ENCODE assay signal across 35 cellular contexts in genomic region chr4:171087089-171087488, GRCh38.
"Had no signal": no experiment of that assay in that cellular context is flagged by ENCODE, and none has a peak within 500 bp of the region (broad histone marks: within the 10 kb centered on the region; RNA-seq: fewer than 3 reads in every experiment).

No MANE protein-coding gene starts in this region.

- H3K4me3 ChIP-seq: MG63 had no signal

- DNase-seq: Kasumi-1, MG63, MM.1S, MV-4-11, NCI-H1048, NCI-H1092, NCI-H1092 treated with DMSO at 0.1 percent for 48 hours, NCI-H1105, NCI-H1105 treated with DMSO at 0.1 percent for 48 hours, NCI-H1417, NCI-H1417 treated with DMSO at 0.1 percent for 48 hours, NCI-H1436, NCI-H1436 treated with DMSO at 0.1 percent for 48 hours, NCI-H146, NCI-H1694, NCI-H1694 treated with DMSO at 0.1 percent for 48 hours, NCI-H187, NCI-H187 treated with DMSO at 0.1 percent for 48 hours, NCI-H1930, NCI-H2029, NCI-H2029 treated with DMSO at 0.1 percent for 48 hours, NCI-H2081, NCI-H2081 treated with DMSO at 0.1 percent for 48 hours, NCI-H2107, NCI-H2171, NCI-H2171 treated with DMSO at 0.1 percent for 48 hours, NCI-H2227 treated with DMSO at 0.1 percent for 48 hours, NCI-H226, NCI-H345, NCI-H446, NCI-H446 treated with DMSO at 0.1 percent for 48 hours, NCI-H510A, NCI-H510A treated with DMSO at 0.1 percent for 48 hours, NCI-H524, NCI-H524 treated with DMSO at 0.1 percent for 48 hours had no signal

- H3K36me3 ChIP-seq: MG63 had no signal

- H3K9me3 ChIP-seq: MG63 had no signal
